Comparison of ENCODE assay signal across 9 cellular contexts in genomic region chr2:224847961-224848850, GRCh38.
DNase-seq lines count a peak whose midpoint lies in the region; ATAC-seq and TF ChIP-seq lines count a peak whose summit lies in the region.
"Had no signal": no experiment of that assay in that cellular context is flagged by ENCODE, and none has a peak within 500 bp of the region (broad histone marks: within the 10 kb centered on the region; RNA-seq: fewer than 3 reads in every experiment).

No MANE protein-coding gene starts in this region.

- ATAC-seq in GM21737 (IDR thresholded peaks at IDR 0.05; ENCODE audit: unreplicated experiment), result no peak
- no peak for ATAC-seq in stimulated activated naive B cell treated with anti-CD40 and anti-IgM and Interleukin-4, amounts not matched to agents 10 μg/mL and 1 μg/mL and 100 μg/mL, for 72 hours (replicated peaks)

- peaks cover 54 to 68% of the 10 kb centered on the region in 2 donors for H3K36me3 Mint-ChIP-seq in stimulated activated naive B cell treated with anti-CD40 and anti-IgM and Interleukin-4, amounts not matched to agents 10 μg/mL and 1 μg/mL and 100 μg/mL, for 72 hours

- no peak overlapping the region for H3K4me3 Mint-ChIP-seq in stimulated activated naive B cell treated with anti-CD40 and anti-IgM and Interleukin-4, amounts not matched to agents 10 μg/mL and 1 μg/mL and 100 μg/mL, for 72 hours

- no peaks in the 10 kb centered on the region for H3K4me1 Mint-ChIP-seq in stimulated activated naive B cell treated with anti-CD40 and anti-IgM and Interleukin-4, amounts not matched to agents 10 μg/mL and 1 μg/mL and 100 μg/mL, for 72 hours

- TF ChIP-seq CTCF in esophagus muscularis mucosa (IDR thresholded peaks at IDR 0.05) (no peak), Peyer's patch (IDR thresholded peaks at IDR 0.05) (no peak)

- no peaks in the 10 kb centered on the region for H3K27me3 Mint-ChIP-seq in stimulated activated naive B cell treated with anti-CD40 and anti-IgM and Interleukin-4, amounts not matched to agents 10 μg/mL and 1 μg/mL and 100 μg/mL, for 72 hours

- TF ChIP-seq POLR2A in esophagus muscularis mucosa (IDR thresholded peaks at IDR 0.05; ENCODE audit: low read depth) (no peak), Peyer's patch (IDR thresholded peaks at IDR 0.05) (no peak)

- no peak overlapping the region for H3K27ac Mint-ChIP-seq in stimulated activated naive B cell treated with anti-CD40 and anti-IgM and Interleukin-4, amounts not matched to agents 10 μg/mL and 1 μg/mL and 100 μg/mL, for 72 hours

- H3K4me3 ChIP-seq in esophagus muscularis mucosa (no peak overlapping the region), skeletal muscle cell (ENCODE audit: low read depth, low read length) (no peak overlapping the region), Peyer's patch (no peak overlapping the region)

- H3K36me3 ChIP-seq in esophagus muscularis mucosa (no peaks in the 10 kb centered on the region), Peyer's patch (peaks cover 0 to 19% (median 0%) of the 10 kb centered on the region in 3 donors)

- no peaks in the 10 kb centered on the region for H3K27me3 ChIP-seq in esophagus muscularis mucosa
- no peaks in the 10 kb centered on the region for H3K27me3 ChIP-seq in Peyer's patch

- H3K4me1 ChIP-seq in esophagus muscularis mucosa (peaks cover 0 to 6% (median 0%) of the 10 kb centered on the region in 4 donors), Peyer's patch (no peaks in the 10 kb centered on the region)

- no peak overlapping the region for H3K27ac ChIP-seq in esophagus muscularis mucosa (replicated peaks in 1 of 4)
- H3K27ac ChIP-seq in Peyer's patch, result no peak overlapping the region

- intact Hi-C loops in esophagus muscularis mucosa (cut with DNase I), result no loop called here

- DNase-seq in NCI-H2081 (lab: John Stamatoyannopoulos, UW) (peak; percentile 14 to 65), NCI-H2081 treated with DMSO at 0.1 percent for 48 hours (lab: John Stamatoyannopoulos, UW) (no peak), NCI-H524 (lab: John Stamatoyannopoulos, UW) (peak; percentile 73 to 85), esophagus muscularis mucosa (ENCODE audit: extremely low spot score) (peak; percentile 37), skeletal muscle cell (ENCODE audit: low read depth) (peak; percentile 81), Peyer's patch (no peak)
- no peak for DNase-seq in stimulated activated naive B cell treated with anti-CD40 and anti-IgM and Interleukin-4, amounts not matched to agents 10 μg/mL and 1 μg/mL and 100 μg/mL, for 72 hours
- DNase-seq: 8988T had no signal

- 58% methylated on average over 7 of the region's 7 CpGs for WGBS in esophagus muscularis mucosa

- H3K9me3 Mint-ChIP-seq in stimulated activated naive B cell treated with anti-CD40 and anti-IgM and Interleukin-4, amounts not matched to agents 10 μg/mL and 1 μg/mL and 100 μg/mL, for 72 hours, result peaks cover 0 to 1% of the 10 kb centered on the region in 2 donors

- H3K9me3 ChIP-seq in esophagus muscularis mucosa (no peaks in the 10 kb centered on the region), Peyer's patch (no peaks in the 10 kb centered on the region)

- TF ChIP-seq EP300 in esophagus muscularis mucosa (IDR thresholded peaks at IDR 0.05), result no peak

Comparison
In these comparisons a context has a peak if more than half of its experiments do, and no peak if none do; other contexts are left out.
1. DNase-seq: peak in NCI-H2081 (2 of 2), NCI-H524 (2 of 2), esophagus muscularis mucosa (single experiment) and skeletal muscle cell (single experiment); none in NCI-H2081 treated with DMSO at 0.1 percent for 48 hours (single experiment), Peyer's patch (0 of 3) and stimulated activated naive B cell treated with anti-CD40 and anti-IgM and Interleukin-4, amounts not matched to agents 10 μg/mL and 1 μg/mL and 100 μg/mL, for 72 hours (single experiment).